In the genomic region with DNA sequence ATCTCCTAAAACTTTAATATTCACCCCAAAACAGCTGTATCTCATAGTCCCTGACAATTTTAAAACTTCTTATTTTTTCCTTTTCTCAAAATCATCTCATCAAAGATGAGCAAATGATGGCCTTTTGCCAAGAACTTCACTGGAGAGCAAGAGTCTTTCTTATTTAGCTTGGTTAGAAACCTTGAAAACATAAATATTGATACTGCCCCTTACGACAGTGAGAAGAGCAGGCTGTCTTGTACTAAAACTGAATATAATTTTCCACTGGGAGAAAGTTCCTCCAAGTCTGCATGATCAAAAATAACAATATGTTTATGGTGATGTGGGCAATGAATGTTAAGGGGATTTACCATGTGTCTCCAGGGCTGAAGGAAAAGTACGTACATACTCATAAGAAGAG, we compare ENCODE assay signal across 25 cellular contexts.
DNase-seq lines count a peak whose midpoint lies in the region; FAIRE-seq and TF ChIP-seq lines count a peak whose summit lies in the region.
"Had no signal": no experiment of that assay in that cellular context is flagged by ENCODE, and none has a peak within 500 bp of the region (broad histone marks: within the 10 kb centered on the region; RNA-seq: fewer than 3 reads in every experiment).

No MANE protein-coding gene starts in this region.

- 34 to 40% methylated on average over 2 of the region's 2 CpGs for WGBS in tibial nerve, 2 donors
- WGBS in mammary epithelial cell (ENCODE audit: low coverage, missing lambda C conversion rate) = 100% methylated on average over 2 of the region's 2 CpGs

- peaks cover 25% of the 10 kb centered on the region for H3K4me1 Mint-ChIP-seq in nephron

- H3K79me2 ChIP-seq in mammary epithelial cell (ENCODE audit: insufficient read depth, low read length) = no peaks in the 10 kb centered on the region

- intact Hi-C loops in mammary epithelial cell (cut with micrococcal nuclease) = no loop called here

- no peak for TF ChIP-seq EP300 in tibial nerve (IDR thresholded peaks at IDR 0.05)

- H3K9me3 Mint-ChIP-seq in nephron = no peaks in the 10 kb centered on the region
- H3K9me3 Mint-ChIP-seq: CD4-positive, alpha-beta T cell; IgD-negative memory B cell had no signal

- CTCF ChIA-PET in mammary epithelial cell (lab: Charles Lee; ENCODE audit: low non-redundant PET) = no interaction called here

- no peak for TF ChIP-seq POLR2A in tibial nerve (IDR thresholded peaks at IDR 0.05)

- H3K27me3 Mint-ChIP-seq in nephron (ENCODE audit: low read depth) = no peaks in the 10 kb centered on the region

- no peaks in the 10 kb centered on the region for H3K36me3 ChIP-seq in tibial nerve
- no peaks in the 10 kb centered on the region for H3K36me3 ChIP-seq in mammary epithelial cell (ENCODE audit: insufficient read depth, low read length)
- H3K36me3 ChIP-seq: BLaER1 treated with 17β-estradiol and CSF1 and Interleukin-3, amounts not matched to agents 10 nM and 100 nM had no signal

- H3K4me3 ChIP-seq in astrocyte of the spinal cord (ENCODE audit: low read depth, low read length) (no peak overlapping the region), choroid plexus epithelial cell (ENCODE audit: low read depth, low read length) (no peak overlapping the region), tibial nerve (no peak overlapping the region), mammary epithelial cell (replicated peaks in 1 of 3; ENCODE audit: insufficient read depth in 1 of 3, low read depth in 2 of 3, low read length in 3 of 3) (no peak overlapping the region)
- H3K4me3 ChIP-seq: A549; BLaER1 treated with 17β-estradiol and CSF1 and Interleukin-3, amounts not matched to agents 10 nM and 100 nM had no signal

- H3K9me3 ChIP-seq in tibial nerve = no peaks in the 10 kb centered on the region
- H3K9me3 ChIP-seq in mammary epithelial cell (replicated peaks; ENCODE audit: insufficient read depth, low read length) = no peaks in the 10 kb centered on the region
- H3K9me3 ChIP-seq: A549; BLaER1 treated with 17β-estradiol and CSF1 and Interleukin-3, amounts not matched to agents 10 nM and 100 nM had no signal

- H3K27ac Mint-ChIP-seq in nephron = peak overlapping the region; percentile 63 to 89 (median 85)
- H3K27ac Mint-ChIP-seq: CD4-positive, alpha-beta T cell; IgD-negative memory B cell had no signal

- no peak overlapping the region for H2AFZ ChIP-seq in mammary epithelial cell (ENCODE audit: low read depth, low read length)

- H3K4me2 ChIP-seq in mammary epithelial cell (ENCODE audit: insufficient read depth, low read depth, low read length) = no peak overlapping the region
- H3K4me2 ChIP-seq: A549; BLaER1 treated with 17β-estradiol and CSF1 and Interleukin-3, amounts not matched to agents 10 nM and 100 nM had no signal

- H3K27ac ChIP-seq in tibial nerve = peak overlapping the region in 3 of 4 donors; percentile 24 to 76 (median 74)
- no peak overlapping the region for H3K27ac ChIP-seq in mammary epithelial cell (ENCODE audit: insufficient read depth, low read depth, low read length)
- H3K27ac ChIP-seq: BLaER1 treated with 17β-estradiol and CSF1 and Interleukin-3, amounts not matched to agents 10 nM and 100 nM; HL-60; RWPE1 had no signal

- no peaks in the 10 kb centered on the region for H3K36me3 Mint-ChIP-seq in nephron (ENCODE audit: low read depth)
- H3K36me3 Mint-ChIP-seq: IgD-negative memory B cell had no signal

- dilution Hi-C loops in mammary epithelial cell (cut with HindIII; ENCODE audit: low sequenced_read_pairs) = no loop called here

- no peak overlapping the region for H3K4me3 Mint-ChIP-seq in nephron
- H3K4me3 Mint-ChIP-seq: CD4-positive, alpha-beta T cell; IgD-negative memory B cell had no signal

- FAIRE-seq in urothelium cell line (lab: Jason Lieb, UNC) = no peak
- FAIRE-seq: A549, D721Med, GM18507 had no signal

- H3K27me3 ChIP-seq in tibial nerve (no peaks in the 10 kb centered on the region), mammary epithelial cell (ENCODE audit: insufficient read depth, low read length) (no peaks in the 10 kb centered on the region)
- H3K27me3 ChIP-seq: BLaER1 treated with 17β-estradiol and CSF1 and Interleukin-3, amounts not matched to agents 10 nM and 100 nM had no signal

- TF ChIP-seq CTCF in astrocyte of the spinal cord (IDR thresholded peaks at IDR 0.05; ENCODE audit: low read depth, low read length) = no peak
- no peak for TF ChIP-seq CTCF in choroid plexus epithelial cell (conservative IDR thresholded peaks at IDR 0.05; ENCODE audit: low read depth, low read length)
- no peak for TF ChIP-seq CTCF in nephron (IDR thresholded peaks at IDR 0.05; ENCODE audit: unreplicated experiment in 3 of 3)
- no peak for TF ChIP-seq CTCF in tibial nerve (IDR thresholded peaks at IDR 0.05)
- no peak for TF ChIP-seq CTCF in mammary epithelial cell (conservative IDR thresholded peaks at IDR 0.05 in 1 of 2, IDR thresholded peaks at IDR 0.05 in 1 of 2; ENCODE audit: extremely low read depth in 1 of 2, insufficient read depth in 1 of 2, low read depth in 1 of 2, low read length in 2 of 2)

- H3K4me1 ChIP-seq in tibial nerve (peaks cover 0 to 68% (median 3%) of the 10 kb centered on the region in 4 donors), mammary epithelial cell (ENCODE audit: insufficient read depth, low read length) (no peaks in the 10 kb centered on the region)
- H3K4me1 ChIP-seq: A549 had no signal

- no peaks in the 10 kb centered on the region for H4K20me1 ChIP-seq in mammary epithelial cell (ENCODE audit: insufficient read depth, low read length)
- H4K20me1 ChIP-seq: BLaER1 treated with 17β-estradiol and CSF1 and Interleukin-3, amounts not matched to agents 10 nM and 100 nM had no signal

- BruUV-seq in mammary epithelial cell (replicated peaks; lab: Mats Ljungman, UMichigan) = no TSS peak

- in situ Hi-C loops in astrocyte of the spinal cord (cut with HindIII; ENCODE audit: low sequenced_read_pairs) (no loop called here), mammary epithelial cell (cut with MboI; ENCODE audit: low sequenced_read_pairs in 2 of 2) (loop anchor here (5.0 to 10.0 kb wide), 2 partner anchors 111 to 788 kb away; partner anchors contain the start of gene COL28A1 (in 2 of the 2))

- peak; percentile 56 for DNase-seq in astrocyte of the spinal cord (ENCODE audit: low read depth, low spot score)
- peak; percentile 65 for DNase-seq in choroid plexus epithelial cell (ENCODE audit: low read depth)
- DNase-seq in tibial nerve (ENCODE audit: low spot score in 2 of 2) = no peak
- no peak for DNase-seq in SHP77 treated with DMSO at 0.1 percent for 48 hours (lab: John Stamatoyannopoulos, UW)
- no peak for DNase-seq in urothelium cell line (ENCODE audit: low spot score)
- no peak for DNase-seq in mammary epithelial cell
- DNase-seq: AML-193; CD4-positive, alpha-beta T cell; H7; NCI-H1092 treated with DMSO at 0.1 percent for 48 hours; NCI-H1436; NCI-H187; NCI-H2081 treated with DMSO at 0.1 percent for 48 hours; NCI-H446 treated with DMSO at 0.1 percent for 48 hours; NCI-H526; NCI-H82; SHP77 had no signal

- H3K9ac ChIP-seq in mammary epithelial cell (ENCODE audit: insufficient read depth, low read length) = no peak overlapping the region
- H3K9ac ChIP-seq: BLaER1 treated with 17β-estradiol and CSF1 and Interleukin-3, amounts not matched to agents 10 nM and 100 nM had no signal

Comparison
In these comparisons a context has a peak if more than half of its experiments do, and no peak if none do; other contexts are left out.
1. DNase-seq: peak in astrocyte of the spinal cord (single experiment) and choroid plexus epithelial cell (single experiment); none in tibial nerve (0 of 2), SHP77 treated with DMSO at 0.1 percent for 48 hours (single experiment), urothelium cell line (single experiment) and mammary epithelial cell (single experiment).